In genomic region chr1:234983554-234983911, GRCh38 we compare ENCODE assay signal across 13 cellular contexts.
DNase-seq lines count a peak whose midpoint lies in the region; ATAC-seq and TF ChIP-seq lines count a peak whose summit lies in the region.
"Had no signal": no experiment of that assay in that cellular context is flagged by ENCODE, and none has a peak within 500 bp of the region (broad histone marks: within the 10 kb centered on the region; RNA-seq: fewer than 3 reads in every experiment).

No MANE protein-coding gene starts in this region.

- H3K9me3 ChIP-seq in mucosa of rectum (ENCODE audit: control insufficient read depth in 2 of 2, low read length in 2 of 2) (no peaks in the 10 kb centered on the region), upper lobe of left lung (no peaks in the 10 kb centered on the region), body of pancreas (no peaks in the 10 kb centered on the region)

- H3K27ac ChIP-seq in mucosa of rectum (ENCODE audit: low read depth in 2 of 2, low read length in 2 of 2): peak overlapping the region; percentile 25 to 34
- peak overlapping the region; percentile 69 to 95 (median 86) for H3K27ac ChIP-seq in upper lobe of left lung
- peak overlapping the region in 2 of 4 donors; percentile 86 to 91 for H3K27ac ChIP-seq in body of pancreas
- H3K27ac ChIP-seq: neural progenitor cell had no signal

- no peak for TF ChIP-seq POLR2A in upper lobe of left lung (IDR thresholded peaks at IDR 0.05)
- no peak for TF ChIP-seq POLR2A in body of pancreas (IDR thresholded peaks at IDR 0.05)

- no peaks in the 10 kb centered on the region for H3K36me3 ChIP-seq in mucosa of rectum (ENCODE audit: control insufficient read depth in 2 of 2, insufficient read depth in 2 of 2, low read length in 2 of 2)
- no peaks in the 10 kb centered on the region for H3K36me3 ChIP-seq in upper lobe of left lung
- no peaks in the 10 kb centered on the region for H3K36me3 ChIP-seq in body of pancreas (replicated peaks in 1 of 2; ENCODE audit: insufficient read depth in 1 of 2, low read depth in 2 of 2)
- H3K36me3 ChIP-seq: neural progenitor cell had no signal

- H3K9me3 Mint-ChIP-seq in activated T-cell treated with anti-CD3 and anti-CD28 coated beads, Interleukin-2, amount 50 U/mL, for 24 hours: no peaks in the 10 kb centered on the region
- H3K9me3 Mint-ChIP-seq in activated T-cell treated with anti-CD3 and anti-CD28 coated beads, Interleukin-2, amount 50 U/mL, for 72 hours: no peaks in the 10 kb centered on the region
- peaks cover 2% of the 10 kb centered on the region for H3K9me3 Mint-ChIP-seq in activated naive CD8-positive, alpha-beta T cell treated with anti-CD3 and anti-CD28 coated beads, Interleukin-2, amount 50 U/mL, for 24 hours
- H3K9me3 Mint-ChIP-seq: neural progenitor cell; stimulated activated memory B cell treated with anti-CD40 and anti-IgM and Interleukin-4, amounts not matched to agents 10 μg/mL and 1 μg/mL and 100 μg/mL, for 72 hours had no signal

- WGBS in upper lobe of left lung, 2 donors: 92 to 98% methylated on average over 4 of the region's 4 CpGs
- 67 to 82% methylated on average over 4 of the region's 4 CpGs for WGBS in body of pancreas, 2 donors

- H3K27me3 ChIP-seq in mucosa of rectum (ENCODE audit: control insufficient read depth in 2 of 2, insufficient read depth in 2 of 2, low read length in 2 of 2) (no peaks in the 10 kb centered on the region), upper lobe of left lung (no peaks in the 10 kb centered on the region), body of pancreas (no peaks in the 10 kb centered on the region)
- H3K27me3 ChIP-seq: neural progenitor cell had no signal

- peaks cover 6% of the 10 kb centered on the region for H3K36me3 Mint-ChIP-seq in activated T-cell treated with anti-CD3 and anti-CD28 coated beads, Interleukin-2, amount 50 U/mL, for 24 hours (ENCODE audit: low read depth)
- peaks cover 9 to 13% of the 10 kb centered on the region in 2 donors for H3K36me3 Mint-ChIP-seq in activated T-cell treated with anti-CD3 and anti-CD28 coated beads, Interleukin-2, amount 50 U/mL, for 72 hours (ENCODE audit: insufficient read depth in 2 of 2)
- H3K36me3 Mint-ChIP-seq in activated naive CD8-positive, alpha-beta T cell treated with anti-CD3 and anti-CD28 coated beads, Interleukin-2, amount 50 U/mL, for 24 hours (ENCODE audit: low read depth): peaks cover 1% of the 10 kb centered on the region
- H3K36me3 Mint-ChIP-seq: neural progenitor cell; stimulated activated memory B cell treated with anti-CD40 and anti-IgM and Interleukin-4, amounts not matched to agents 10 μg/mL and 1 μg/mL and 100 μg/mL, for 72 hours; WTC11 had no signal

- no peak for TF ChIP-seq CTCF in upper lobe of left lung (IDR thresholded peaks at IDR 0.05)
- TF ChIP-seq CTCF in body of pancreas (IDR thresholded peaks at IDR 0.05): no peak

- H3K9ac ChIP-seq in mucosa of rectum (ENCODE audit: low read depth in 1 of 2, low read length in 2 of 2): no peak overlapping the region
- H3K9ac ChIP-seq: neural progenitor cell had no signal

- no peak for TF ChIP-seq EP300 in upper lobe of left lung (IDR thresholded peaks at IDR 0.05)

- H3K27me3 Mint-ChIP-seq in activated T-cell treated with anti-CD3 and anti-CD28 coated beads, Interleukin-2, amount 50 U/mL, for 24 hours: no peaks in the 10 kb centered on the region
- no peaks in the 10 kb centered on the region for H3K27me3 Mint-ChIP-seq in activated T-cell treated with anti-CD3 and anti-CD28 coated beads, Interleukin-2, amount 50 U/mL, for 72 hours (ENCODE audit: low read depth)
- H3K27me3 Mint-ChIP-seq in activated naive CD8-positive, alpha-beta T cell treated with anti-CD3 and anti-CD28 coated beads, Interleukin-2, amount 50 U/mL, for 24 hours: no peaks in the 10 kb centered on the region
- H3K27me3 Mint-ChIP-seq: stimulated activated memory B cell treated with anti-CD40 and anti-IgM and Interleukin-4, amounts not matched to agents 10 μg/mL and 1 μg/mL and 100 μg/mL, for 72 hours had no signal

- intact Hi-C loops in body of pancreas (cut with DNase I): no loop called here

- H3K4me1 Mint-ChIP-seq in activated T-cell treated with anti-CD3 and anti-CD28 coated beads, Interleukin-2, amount 50 U/mL, for 24 hours (ENCODE audit: low read depth): peaks cover 88% of the 10 kb centered on the region
- H3K4me1 Mint-ChIP-seq in activated T-cell treated with anti-CD3 and anti-CD28 coated beads, Interleukin-2, amount 50 U/mL, for 72 hours (ENCODE audit: low read depth): peaks cover 82% of the 10 kb centered on the region
- peaks cover 89% of the 10 kb centered on the region for H3K4me1 Mint-ChIP-seq in activated naive CD8-positive, alpha-beta T cell treated with anti-CD3 and anti-CD28 coated beads, Interleukin-2, amount 50 U/mL, for 24 hours

- H3K4me1 ChIP-seq in mucosa of rectum (ENCODE audit: control insufficient read depth in 2 of 2, insufficient read depth in 2 of 2, low read length in 2 of 2) (peaks cover 46 to 51% of the 10 kb centered on the region in 2 donors), upper lobe of left lung (peaks cover 62 to 84% (median 72%) of the 10 kb centered on the region in 4 donors), body of pancreas (peaks cover 65% of the 10 kb centered on the region)

- no peak overlapping the region for H3K4me3 Mint-ChIP-seq in activated T-cell treated with anti-CD3 and anti-CD28 coated beads, Interleukin-2, amount 50 U/mL, for 24 hours
- no peak overlapping the region for H3K4me3 Mint-ChIP-seq in activated T-cell treated with anti-CD3 and anti-CD28 coated beads, Interleukin-2, amount 50 U/mL, for 72 hours
- no peak overlapping the region for H3K4me3 Mint-ChIP-seq in activated naive CD8-positive, alpha-beta T cell treated with anti-CD3 and anti-CD28 coated beads, Interleukin-2, amount 50 U/mL, for 24 hours
- H3K4me3 Mint-ChIP-seq: stimulated activated memory B cell treated with anti-CD40 and anti-IgM and Interleukin-4, amounts not matched to agents 10 μg/mL and 1 μg/mL and 100 μg/mL, for 72 hours; WTC11 had no signal

- peak; percentile 15 for DNase-seq in activated T-cell treated with anti-CD3 and anti-CD28 coated beads, Interleukin-2, amount 50 U/mL, for 24 hours
- no peak for DNase-seq in activated T-cell treated with anti-CD3 and anti-CD28 coated beads, Interleukin-2, amount 50 U/mL, for 72 hours
- no peak for DNase-seq in activated naive CD8-positive, alpha-beta T cell treated with anti-CD3 and anti-CD28 coated beads, Interleukin-2, amount 50 U/mL, for 24 hours
- DNase-seq in upper lobe of left lung: no peak
- DNase-seq in body of pancreas: no peak
- DNase-seq: DND-41, OCI-M1 had no signal

- H3K4me3 ChIP-seq in mucosa of rectum (ENCODE audit: low read length in 2 of 2) (no peak overlapping the region), upper lobe of left lung (no peak overlapping the region), body of pancreas (no peak overlapping the region)
- H3K4me3 ChIP-seq: neural progenitor cell had no signal

- ATAC-seq in activated T-cell treated with anti-CD3 and anti-CD28 coated beads, Interleukin-2, amount 50 U/mL, for 72 hours (replicated peaks in 1 of 2): no peak
- no peak for ATAC-seq in activated naive CD8-positive, alpha-beta T cell treated with anti-CD3 and anti-CD28 coated beads, Interleukin-2, amount 50 U/mL, for 24 hours
- no peak for ATAC-seq in upper lobe of left lung (ENCODE audit: low FRiP score in 2 of 2)
- ATAC-seq in GM19351 (IDR thresholded peaks at IDR 0.05; ENCODE audit: unreplicated experiment): no peak
- ATAC-seq in body of pancreas: no peak
- ATAC-seq in HG02588 (IDR thresholded peaks at IDR 0.05; ENCODE audit: unreplicated experiment): no peak
- ATAC-seq: stimulated activated memory B cell treated with anti-CD40 and anti-IgM and Interleukin-4, amounts not matched to agents 10 μg/mL and 1 μg/mL and 100 μg/mL, for 72 hours; WTC11 had no signal

- peak overlapping the region; percentile 63 for H3K27ac Mint-ChIP-seq in activated T-cell treated with anti-CD3 and anti-CD28 coated beads, Interleukin-2, amount 50 U/mL, for 24 hours
- no peak overlapping the region for H3K27ac Mint-ChIP-seq in activated T-cell treated with anti-CD3 and anti-CD28 coated beads, Interleukin-2, amount 50 U/mL, for 72 hours
- H3K27ac Mint-ChIP-seq in activated naive CD8-positive, alpha-beta T cell treated with anti-CD3 and anti-CD28 coated beads, Interleukin-2, amount 50 U/mL, for 24 hours: peak overlapping the region; percentile 28
